In genomic region chr4:41644288-41644914, GRCh38 we compare ENCODE assay signal across 8 cellular contexts.
DNase-seq lines count a peak whose midpoint lies in the region; TF ChIP-seq lines count a peak whose summit lies in the region.

No MANE protein-coding gene starts in this region.

- H3K9me3 ChIP-seq in endocrine pancreas (ENCODE audit: control insufficient read depth, low read length) (no peaks in the 10 kb centered on the region), testis (no peaks in the 10 kb centered on the region)

- no peak for TF ChIP-seq POLR2A in lower leg skin (IDR thresholded peaks at IDR 0.05)
- TF ChIP-seq POLR2A in testis (IDR thresholded peaks at IDR 0.05), result no peak

- no peak overlapping the region for H3K9ac ChIP-seq in endocrine pancreas (ENCODE audit: control insufficient read depth, insufficient read depth, low read length)

- DNase-seq in CD14-positive monocyte (ENCODE audit: low spot score), result no peak
- DNase-seq in NCI-H2227 treated with DMSO at 0.1 percent for 48 hours (lab: John Stamatoyannopoulos, UW), result peak; percentile 57
- peak; percentile 58 to 91 for DNase-seq in lower leg skin (ENCODE audit: low spot score in 2 of 2)
- DNase-seq in testis, result peak; percentile 84
- DNase-seq in DMS 273 (lab: John Stamatoyannopoulos, UW; ENCODE audit: unreplicated experiment), result no peak
- no peak for DNase-seq in activated T-helper 1 cell treated with anti-CD3 and anti-CD28 coated beads, Interleukin-12 subunit alpha, Interleukin-12 subunit beta, Interleukin-2, Interleukin-4 antibody, amounts not matched to agents 30 ng/mL and 10 ng/mL and 1 ng/mL, durations not matched to agents 14 hours and 24 hours and 36 hours (ENCODE audit: low spot score)
- no peak for DNase-seq in GF-D8 (lab: John Stamatoyannopoulos, UW)

- H3K4me1 ChIP-seq in endocrine pancreas (ENCODE audit: control insufficient read depth, insufficient read depth, low read length), result no peaks in the 10 kb centered on the region
- H3K4me1 ChIP-seq in testis, result no peaks in the 10 kb centered on the region

- 33 to 35% methylated on average over 38 to 41 of the region's 41 CpGs for WGBS in lower leg skin, 2 donors
- 8 to 9% methylated on average over 36 to 41 of the region's 41 CpGs for WGBS in testis, 2 donors

- intact Hi-C loops in CD14-positive monocyte (cut with micrococcal nuclease), result no loop called here
- intact Hi-C loops in lower leg skin (cut with DNase I; ENCODE audit: low total_unique reads), result no loop called here
- intact Hi-C loops in testis (cut with DNase I; ENCODE audit: low total_unique reads), result loop anchor here (5.0 kb wide), 1 partner anchor 362 kb away; no protein-coding TSS in a partner anchor
- intact Hi-C loops in activated T-helper 1 cell treated with anti-CD3 and anti-CD28 coated beads, Interleukin-12 subunit alpha, Interleukin-12 subunit beta, Interleukin-2, Interleukin-4 antibody, amounts not matched to agents 30 ng/mL and 10 ng/mL and 1 ng/mL, durations not matched to agents 14 hours and 24 hours and 36 hours (cut with micrococcal nuclease), result loop anchor here (5.0 kb wide), 1 partner anchor 362 kb away; no protein-coding TSS in a partner anchor

- peaks cover 37% of the 10 kb centered on the region for H3K4me1 Mint-ChIP-seq in CD14-positive monocyte
- no peaks in the 10 kb centered on the region for H3K4me1 Mint-ChIP-seq in activated T-helper 1 cell treated with anti-CD3 and anti-CD28 coated beads, Interleukin-12 subunit alpha, Interleukin-12 subunit beta, Interleukin-2, Interleukin-4 antibody, amounts not matched to agents 30 ng/mL and 10 ng/mL and 1 ng/mL, durations not matched to agents 14 hours and 24 hours and 36 hours (ENCODE audit: low read depth)

- H3K4me3 Mint-ChIP-seq in CD14-positive monocyte, result peak overlapping the region in 1 of 2 donors; percentile 84
- H3K4me3 Mint-ChIP-seq in activated T-helper 1 cell treated with anti-CD3 and anti-CD28 coated beads, Interleukin-12 subunit alpha, Interleukin-12 subunit beta, Interleukin-2, Interleukin-4 antibody, amounts not matched to agents 30 ng/mL and 10 ng/mL and 1 ng/mL, durations not matched to agents 14 hours and 24 hours and 36 hours, result no peak overlapping the region

- H3K4me3 ChIP-seq in endocrine pancreas (ENCODE audit: control insufficient read depth, insufficient read depth, low read length) (peak overlapping the region; percentile 9), lower leg skin (ENCODE audit: low read depth, poor library complexity, severe bottlenecking) (no peak overlapping the region), testis (peak overlapping the region; percentile 10 to 11)

- no peak overlapping the region for H3K27ac ChIP-seq in testis

- H3K36me3 ChIP-seq in endocrine pancreas (ENCODE audit: control insufficient read depth, insufficient read depth, low read length) (no peaks in the 10 kb centered on the region), testis (ENCODE audit: low read depth, missing control alignments) (no peaks in the 10 kb centered on the region)

- no peak overlapping the region for H3K27ac Mint-ChIP-seq in CD14-positive monocyte
- H3K27ac Mint-ChIP-seq in activated T-helper 1 cell treated with anti-CD3 and anti-CD28 coated beads, Interleukin-12 subunit alpha, Interleukin-12 subunit beta, Interleukin-2, Interleukin-4 antibody, amounts not matched to agents 30 ng/mL and 10 ng/mL and 1 ng/mL, durations not matched to agents 14 hours and 24 hours and 36 hours, result no peak overlapping the region

- peaks cover 0 to 4% (median 2%) of the 10 kb centered on the region in 7 donors for H3K9me3 Mint-ChIP-seq in CD14-positive monocyte
- no peaks in the 10 kb centered on the region for H3K9me3 Mint-ChIP-seq in activated T-helper 1 cell treated with anti-CD3 and anti-CD28 coated beads, Interleukin-12 subunit alpha, Interleukin-12 subunit beta, Interleukin-2, Interleukin-4 antibody, amounts not matched to agents 30 ng/mL and 10 ng/mL and 1 ng/mL, durations not matched to agents 14 hours and 24 hours and 36 hours

- peaks cover 32 to 34% (median 34%) of the 10 kb centered on the region in 3 donors for H3K27me3 Mint-ChIP-seq in CD14-positive monocyte (ENCODE audit: low read depth in 3 of 3)
- H3K27me3 Mint-ChIP-seq in activated T-helper 1 cell treated with anti-CD3 and anti-CD28 coated beads, Interleukin-12 subunit alpha, Interleukin-12 subunit beta, Interleukin-2, Interleukin-4 antibody, amounts not matched to agents 30 ng/mL and 10 ng/mL and 1 ng/mL, durations not matched to agents 14 hours and 24 hours and 36 hours (ENCODE audit: insufficient read depth), result peaks cover 23% of the 10 kb centered on the region

- H3K36me3 Mint-ChIP-seq in CD14-positive monocyte, result peaks cover 0 to 7% of the 10 kb centered on the region in 2 donors
- no peaks in the 10 kb centered on the region for H3K36me3 Mint-ChIP-seq in activated T-helper 1 cell treated with anti-CD3 and anti-CD28 coated beads, Interleukin-12 subunit alpha, Interleukin-12 subunit beta, Interleukin-2, Interleukin-4 antibody, amounts not matched to agents 30 ng/mL and 10 ng/mL and 1 ng/mL, durations not matched to agents 14 hours and 24 hours and 36 hours (ENCODE audit: low read depth)

- H3K27me3 ChIP-seq in endocrine pancreas (ENCODE audit: control insufficient read depth, insufficient read depth, low read length), result no peaks in the 10 kb centered on the region
- no peaks in the 10 kb centered on the region for H3K27me3 ChIP-seq in testis

- TF ChIP-seq CTCF in CD14-positive monocyte (IDR thresholded peaks at IDR 0.05) (peak; percentile 87), lower leg skin (IDR thresholded peaks at IDR 0.05) (peak in 1 of 3 donors; percentile 15), testis (IDR thresholded peaks at IDR 0.05) (peak; percentile 66 to 92 (median 82))

Comparison
In these comparisons a context has a peak if more than half of its experiments do, and no peak if none do; other contexts are left out.
1. DNase-seq: peak in NCI-H2227 treated with DMSO at 0.1 percent for 48 hours (single experiment), lower leg skin (2 of 2) and testis (single experiment); none in CD14-positive monocyte (single experiment), DMS 273 (single experiment), activated T-helper 1 cell treated with anti-CD3 and anti-CD28 coated beads, Interleukin-12 subunit alpha, Interleukin-12 subunit beta, Interleukin-2, Interleukin-4 antibody, amounts not matched to agents 30 ng/mL and 10 ng/mL and 1 ng/mL, durations not matched to agents 14 hours and 24 hours and 36 hours (single experiment) and GF-D8 (single experiment).
2. intact Hi-C loops: an anchor here in testis (5.0 kb wide) and activated T-helper 1 cell treated with anti-CD3 and anti-CD28 coated beads, Interleukin-12 subunit alpha, Interleukin-12 subunit beta, Interleukin-2, Interleukin-4 antibody, amounts not matched to agents 30 ng/mL and 10 ng/mL and 1 ng/mL, durations not matched to agents 14 hours and 24 hours and 36 hours (5.0 kb wide); none called in CD14-positive monocyte and lower leg skin.